In genomic region chr10:35185260-35186034, GRCh38 we compare ENCODE assay signal across 13 cellular contexts. TPM values are rescaled to one million over a fixed set of nuclear protein-coding genes. Genes with fewer than 3 reads are reported as not detected.
A peak's percentile ranks its signal among the peaks of the same experiment; 100 is the strongest.
DNase-seq lines count a peak whose midpoint lies in the region; ATAC-seq and TF ChIP-seq lines count a peak whose summit lies in the region.
"Had no signal": no experiment of that assay in that cellular context is flagged by ENCODE, and none has a peak within 500 bp of the region (broad histone marks: within the 10 kb centered on the region; RNA-seq: fewer than 3 reads in every experiment).

No MANE protein-coding gene starts in this region.

- no peaks in the 10 kb centered on the region for H3K27me3 Mint-ChIP-seq in activated CD8-positive, alpha-beta T cell treated with anti-CD3 and anti-CD28 coated beads, Interleukin-2, amount 10 ng/mL, durations not matched to agents 7 days and 5 days (ENCODE audit: low read depth)
- H3K27me3 Mint-ChIP-seq in activated CD8-positive, alpha-beta T cell treated with anti-CD3 and anti-CD28 coated beads for 36 hours: no peaks in the 10 kb centered on the region
- H3K27me3 Mint-ChIP-seq in naive B cell: no peaks in the 10 kb centered on the region
- H3K27me3 Mint-ChIP-seq: type B pancreatic cell had no signal

- DNase-seq in activated CD8-positive, alpha-beta T cell treated with anti-CD3 and anti-CD28 coated beads, Interleukin-2, amount 10 ng/mL, durations not matched to agents 7 days and 5 days: no peak
- no peak for DNase-seq in activated CD8-positive, alpha-beta T cell treated with anti-CD3 and anti-CD28 coated beads for 36 hours
- DNase-seq in GM20000 (ENCODE audit: low spot score) (peak; percentile 22), HuH-7 (ENCODE audit: low spot score) (peak; percentile 29), naive B cell (no peak), SIG-M5 (lab: John Stamatoyannopoulos, UW) (no peak), neuronal stem cell (ENCODE audit: low spot score) (no peak)
- DNase-seq: Calu3, NCI-H2081 treated with DMSO at 0.1 percent for 48 hours had no signal

- no peak overlapping the region for H2BK120ac ChIP-seq in neuronal stem cell (ENCODE audit: low read depth, low read length)

- H3K9ac ChIP-seq in neuronal stem cell (ENCODE audit: low read depth, low read length, poor library complexity): no peak overlapping the region

- CTCF ChIA-PET in activated CD8-positive, alpha-beta T cell treated with anti-CD3 and anti-CD28 coated beads, Interleukin-2, amount 10 ng/mL, durations not matched to agents 7 days and 5 days (lab: Charles Lee): interaction anchor here (1.0 to 1.9 kb wide), 2 partner anchors 10 to 59 kb away, joined by 4 to 12 read pairs; partner anchors contain the start of gene CREM
- CTCF ChIA-PET in activated CD8-positive, alpha-beta T cell treated with anti-CD3 and anti-CD28 coated beads for 36 hours (lab: Charles Lee): interaction anchor here (0.7 to 1.7 kb wide), 4 partner anchors 10 to 191 kb away, joined by 3 to 8 read pairs (median 3); no protein-coding TSS in a partner anchor

- no peak overlapping the region for H3K23ac ChIP-seq in neuronal stem cell (ENCODE audit: low read depth, low read length, poor library complexity)

- no peak overlapping the region for H3K27ac ChIP-seq in neuronal stem cell (replicated peaks; ENCODE audit: low read length)
- H3K27ac ChIP-seq: HL-60, VCaP had no signal

- H3K27ac Mint-ChIP-seq in activated CD8-positive, alpha-beta T cell treated with anti-CD3 and anti-CD28 coated beads, Interleukin-2, amount 10 ng/mL, durations not matched to agents 7 days and 5 days: no peak overlapping the region
- H3K27ac Mint-ChIP-seq in activated CD8-positive, alpha-beta T cell treated with anti-CD3 and anti-CD28 coated beads for 36 hours: no peak overlapping the region
- H3K27ac Mint-ChIP-seq in naive B cell: peak overlapping the region; percentile 72 to 95 (median 86)
- H3K27ac Mint-ChIP-seq: type B pancreatic cell had no signal

- H3K9me3 Mint-ChIP-seq in activated CD8-positive, alpha-beta T cell treated with anti-CD3 and anti-CD28 coated beads, Interleukin-2, amount 10 ng/mL, durations not matched to agents 7 days and 5 days (ENCODE audit: insufficient read depth): no peaks in the 10 kb centered on the region
- H3K9me3 Mint-ChIP-seq in activated CD8-positive, alpha-beta T cell treated with anti-CD3 and anti-CD28 coated beads for 36 hours: no peaks in the 10 kb centered on the region
- no peaks in the 10 kb centered on the region for H3K9me3 Mint-ChIP-seq in naive B cell
- H3K9me3 Mint-ChIP-seq: type B pancreatic cell had no signal

- H2AK5ac ChIP-seq in neuronal stem cell (ENCODE audit: low read depth, low read length): no peak overlapping the region

- no peaks in the 10 kb centered on the region for H3K9me3 ChIP-seq in neuronal stem cell (replicated peaks in 1 of 2; ENCODE audit: control insufficient read depth in 2 of 2, insufficient read depth in 1 of 2, low read depth in 1 of 2, low read length in 2 of 2)

- H4K91ac ChIP-seq in neuronal stem cell (ENCODE audit: low read depth, low read length, poor library complexity): no peak overlapping the region

- H2BK5ac ChIP-seq in neuronal stem cell (ENCODE audit: low read length): no peak overlapping the region

- intact Hi-C loops in activated CD8-positive, alpha-beta T cell treated with anti-CD3 and anti-CD28 coated beads for 36 hours (cut with micrococcal nuclease): no loop called here

- H3K4me2 ChIP-seq in neuronal stem cell (ENCODE audit: insufficient read depth, low read length, poor library complexity, severe bottlenecking): no peak overlapping the region

- no peaks in the 10 kb centered on the region for H3K79me1 ChIP-seq in neuronal stem cell (ENCODE audit: low read depth, low read length)

- no peak overlapping the region for H2BK12ac ChIP-seq in neuronal stem cell (ENCODE audit: low read length)

- H3K18ac ChIP-seq in neuronal stem cell (ENCODE audit: low read length): no peak overlapping the region

- H2BK15ac ChIP-seq in neuronal stem cell (ENCODE audit: low read length): no peak overlapping the region

- no peak overlapping the region for H4K8ac ChIP-seq in neuronal stem cell (ENCODE audit: low read depth, low read length)

- no peaks in the 10 kb centered on the region for H3K36me3 ChIP-seq in neuronal stem cell (replicated peaks in 1 of 2; ENCODE audit: control insufficient read depth in 2 of 2, insufficient read depth in 2 of 2, low read length in 2 of 2)

- H2AFZ ChIP-seq in neuronal stem cell (ENCODE audit: low read length): no peak overlapping the region

- H3K4me1 Mint-ChIP-seq in activated CD8-positive, alpha-beta T cell treated with anti-CD3 and anti-CD28 coated beads, Interleukin-2, amount 10 ng/mL, durations not matched to agents 7 days and 5 days (ENCODE audit: low read depth): peaks cover 8% of the 10 kb centered on the region
- H3K4me1 Mint-ChIP-seq in activated CD8-positive, alpha-beta T cell treated with anti-CD3 and anti-CD28 coated beads for 36 hours (ENCODE audit: low read depth): peaks cover 3% of the 10 kb centered on the region
- H3K4me1 Mint-ChIP-seq in naive B cell: peaks cover 10 to 23% (median 13%) of the 10 kb centered on the region in 3 donors

- no peak overlapping the region for H3K4me3 ChIP-seq in neuronal stem cell (ENCODE audit: low read length in 2 of 2)

- no peak overlapping the region for H3K4me3 Mint-ChIP-seq in activated CD8-positive, alpha-beta T cell treated with anti-CD3 and anti-CD28 coated beads, Interleukin-2, amount 10 ng/mL, durations not matched to agents 7 days and 5 days
- no peak overlapping the region for H3K4me3 Mint-ChIP-seq in activated CD8-positive, alpha-beta T cell treated with anti-CD3 and anti-CD28 coated beads for 36 hours
- peak overlapping the region in 4 of 8 donors; percentile 18 to 65 (median 56) for H3K4me3 Mint-ChIP-seq in naive B cell
- H3K4me3 Mint-ChIP-seq: type B pancreatic cell had no signal

- WGBS in neuronal stem cell (ENCODE audit: extremely low coverage in 2 of 2, insufficient read length in 2 of 2, insufficient replicate concordance in 1 of 2), 2 donors: no CpG with 5 or more reads among the region's 8 CpGs

- peaks cover 13% of the 10 kb centered on the region for H3K36me3 Mint-ChIP-seq in activated CD8-positive, alpha-beta T cell treated with anti-CD3 and anti-CD28 coated beads, Interleukin-2, amount 10 ng/mL, durations not matched to agents 7 days and 5 days (ENCODE audit: low read depth)
- H3K36me3 Mint-ChIP-seq in activated CD8-positive, alpha-beta T cell treated with anti-CD3 and anti-CD28 coated beads for 36 hours (ENCODE audit: low read depth): peaks cover 10% of the 10 kb centered on the region
- no peaks in the 10 kb centered on the region for H3K36me3 Mint-ChIP-seq in naive B cell

- no peak for TF ChIP-seq CTCF in activated CD8-positive, alpha-beta T cell treated with anti-CD3 and anti-CD28 coated beads for 36 hours (IDR thresholded peaks at IDR 0.05)
- no peak for TF ChIP-seq CTCF in GM20000 (IDR thresholded peaks at IDR 0.05; ENCODE audit: extremely low read depth, missing control alignments)

- POLR2A ChIA-PET in activated CD8-positive, alpha-beta T cell treated with anti-CD3 and anti-CD28 coated beads, Interleukin-2, amount 10 ng/mL, durations not matched to agents 7 days and 5 days (lab: Charles Lee): interaction anchor here (1.8 kb wide), 1 partner anchor 10 kb away, joined by 8 read pairs; no protein-coding TSS in a partner anchor
- POLR2A ChIA-PET in activated CD8-positive, alpha-beta T cell treated with anti-CD3 and anti-CD28 coated beads for 36 hours (lab: Charles Lee): interaction anchor here (0.8 to 1.2 kb wide), 4 partner anchors 8 to 95 kb away, joined by 3 to 5 read pairs (median 4); no protein-coding TSS in a partner anchor

- no peaks in the 10 kb centered on the region for H3K27me3 ChIP-seq in neuronal stem cell (ENCODE audit: control insufficient read depth in 3 of 3, insufficient read depth in 3 of 3, low read depth in 1 of 3, low read length in 3 of 3)

- H3K14ac ChIP-seq in neuronal stem cell (ENCODE audit: low read length): no peak overlapping the region

- ATAC-seq in activated CD8-positive, alpha-beta T cell treated with anti-CD3 and anti-CD28 coated beads, Interleukin-2, amount 10 ng/mL, durations not matched to agents 7 days and 5 days: peak; percentile 47
- no peak for ATAC-seq in activated CD8-positive, alpha-beta T cell treated with anti-CD3 and anti-CD28 coated beads for 36 hours
- no peak for ATAC-seq in naive B cell (ENCODE audit: low read depth in 2 of 2)
- no peak for ATAC-seq in GM21529 (IDR thresholded peaks at IDR 0.05; ENCODE audit: unreplicated experiment)

- H3K4me1 ChIP-seq in neuronal stem cell (ENCODE audit: control insufficient read depth in 2 of 2, insufficient read depth in 1 of 2, low read depth in 1 of 2, low read length in 2 of 2): no peaks in the 10 kb centered on the region

- no peak overlapping the region for H3K4ac ChIP-seq in neuronal stem cell (ENCODE audit: low read length)

RNA-seq across cellular contexts. Expression of gene CREM, which starts 58.8 kb away (rescaled TPM):
- total RNA-seq in activated CD8-positive, alpha-beta T cell treated with anti-CD3 and anti-CD28 coated beads, Interleukin-2, amount 10 ng/mL, durations not matched to agents 7 days and 5 days: 10 to 100 TPM; 78.3 to 84.1 TPM
- 100 to 1,000 TPM; 121 to 131 TPM for total RNA-seq in activated CD8-positive, alpha-beta T cell treated with anti-CD3 and anti-CD28 coated beads for 36 hours
- polyA plus RNA-seq in naive B cell (ENCODE audit: low read depth in 6 of 6): 10 to 100 TPM; 12.3 to 31.0 (median 16.8) TPM
- polyA plus RNA-seq in neuronal stem cell (2013, experiment 1 of 2): 53.1 TPM
- 53.6 TPM for polyA plus RNA-seq in neuronal stem cell (2013, experiment 2 of 2)

Comparison
In these comparisons a context has a peak if more than half of its experiments do, and no peak if none do; other contexts are left out.
1. DNase-seq: peak in GM20000 (single experiment) and HuH-7 (single experiment); none in activated CD8-positive, alpha-beta T cell treated with anti-CD3 and anti-CD28 coated beads, Interleukin-2, amount 10 ng/mL, durations not matched to agents 7 days and 5 days (single experiment), activated CD8-positive, alpha-beta T cell treated with anti-CD3 and anti-CD28 coated beads for 36 hours (single experiment), naive B cell (single experiment), SIG-M5 (single experiment) and neuronal stem cell (single experiment).
2. H3K27ac Mint-ChIP-seq: peak in naive B cell (6 of 6); none in activated CD8-positive, alpha-beta T cell treated with anti-CD3 and anti-CD28 coated beads, Interleukin-2, amount 10 ng/mL, durations not matched to agents 7 days and 5 days (single experiment) and activated CD8-positive, alpha-beta T cell treated with anti-CD3 and anti-CD28 coated beads for 36 hours (single experiment).